In genomic region chr6:72748759-72749158, GRCh38 we compare ENCODE assay signal across 8 cellular contexts.
DNase-seq lines count a peak whose midpoint lies in the region; ATAC-seq, FAIRE-seq and TF ChIP-seq lines count a peak whose summit lies in the region.

No MANE protein-coding gene starts in this region.

- H3K4me3 ChIP-seq in GM12878 = no peak overlapping the region
- no peak overlapping the region for H3K4me3 ChIP-seq in WERI-Rb-1 (ENCODE audit: low read depth, low read length)

- WGBS in GM12878 (ENCODE audit: insufficient coverage, insufficient replicate concordance, low lambda C conversion rate, missing lambda C conversion rate) = 0% methylated on average over 1 of the region's 1 CpG

- H3K27me3 ChIP-seq in GM12878 (replicated peaks in 1 of 2; ENCODE audit: control insufficient read depth in 2 of 2, insufficient read depth in 2 of 2, low read length in 1 of 2) (no peaks in the 10 kb centered on the region), WERI-Rb-1 (ENCODE audit: insufficient read depth, low read depth, severe bottlenecking) (no peaks in the 10 kb centered on the region)

- peak; percentile 10 for DNase-seq in activated T-cell treated with anti-CD3 and anti-CD28 coated beads for 48 hours (ENCODE audit: low read depth)
- no peak for DNase-seq in activated T-cell treated with anti-CD3 and anti-CD28 coated beads, Interleukin-2, amount 50 U/mL, for 1 hour
- DNase-seq in GM12878 (ENCODE audit: low read depth, low spot score) = no peak
- DNase-seq in stimulated activated CD8-positive, alpha-beta memory T cell treated with anti-CD3 and anti-CD28 coated beads, Interleukin-4, amount 100 ng/mL, for 48 hours = peak; percentile 59
- no peak for DNase-seq in HuH-7 (ENCODE audit: low spot score)
- no peak for DNase-seq in midbrain (lab: John Stamatoyannopoulos, UW)
- no peak for DNase-seq in WERI-Rb-1

- peaks cover 4% of the 10 kb centered on the region; the same call in 1 of the 2 replicates for H3K4me1 ChIP-seq in GM12878 (ENCODE audit: control insufficient read depth, insufficient read depth, low read length)

- no peak for TF ChIP-seq RAD21 in GM12878 (IDR thresholded peaks at IDR 0.05; ENCODE audit: insufficient read depth, low read depth, low read length)

- intact Hi-C loops in GM12878 (cut with micrococcal nuclease; ENCODE audit: unreplicated experiment) = no loop called here

- H3K36me3 ChIP-seq in GM12878 (ENCODE audit: control insufficient read depth in 2 of 2, insufficient read depth in 2 of 2, low read length in 1 of 2) = no peaks in the 10 kb centered on the region; a peak in 1 of 4 replicates
- H3K36me3 ChIP-seq in WERI-Rb-1 = no peaks in the 10 kb centered on the region

- no peaks in the 10 kb centered on the region for H4K20me1 ChIP-seq in GM12878 (ENCODE audit: control insufficient read depth, insufficient read depth)

- no TSS peak for BruUV-seq in GM12878 (replicated peaks; lab: Mats Ljungman, UMichigan)

- H3K9me3 ChIP-seq in GM12878 (replicated peaks; ENCODE audit: control insufficient read depth, insufficient read depth, low read length) (no peaks in the 10 kb centered on the region), WERI-Rb-1 (ENCODE audit: severe bottlenecking) (no peaks in the 10 kb centered on the region)

- ATAC-seq in HG03565 (IDR thresholded peaks at IDR 0.05; ENCODE audit: unreplicated experiment) (peak; percentile 53), GM12878 (no peak)

- CTCF ChIA-PET in GM12878 (lab: Yijun Ruan, JAX) = interaction anchor here (1.3 kb wide), 1 partner anchor 121 kb away, joined by 3 read pairs; no protein-coding TSS in a partner anchor

- in situ Hi-C loops in GM12878 (cut with MboI) = no loop called here

- TF ChIP-seq POLR2A in GM12878 (IDR thresholded peaks at IDR 0.05; ENCODE audit: low read depth, low read length) = no peak

- no peak for TF ChIP-seq CTCF in GM12878 (IDR thresholded peaks at IDR 0.05 in 2 of 3, conservative IDR thresholded peaks at IDR 0.05 in 1 of 3; ENCODE audit: control insufficient read depth in 2 of 3, extremely low read depth in 1 of 3, insufficient read depth in 1 of 3, low read depth in 3 of 3, low read length in 3 of 3)
- TF ChIP-seq CTCF in WERI-Rb-1 (IDR thresholded peaks at IDR 0.05; ENCODE audit: low read depth, low read length) = no peak

- POLR2A ChIA-PET in GM12878 (lab: Charles Lee) = no interaction called here

- H3K79me2 ChIP-seq in GM12878 (ENCODE audit: control insufficient read depth, insufficient read depth, low read length) = peaks cover 10% of the 10 kb centered on the region

- no peak overlapping the region for H2AFZ ChIP-seq in GM12878 (ENCODE audit: control insufficient read depth, low read depth, low read length)

- no peak overlapping the region for H3K9ac ChIP-seq in GM12878 (ENCODE audit: control insufficient read depth, insufficient read depth, low read length)

- peak overlapping the region; percentile 10; the same call in 1 of the 2 replicates for H3K4me2 ChIP-seq in GM12878 (ENCODE audit: control insufficient read depth, insufficient read depth)

- TF ChIP-seq EP300 in GM12878 (IDR thresholded peaks at IDR 0.05; ENCODE audit: borderline replicate concordance in 1 of 2, control insufficient read depth in 1 of 2, low read depth in 2 of 2, low read length in 2 of 2) = no peak

- FAIRE-seq in GM12878 (lab: Jason Lieb, UNC) = no peak

- H3K27ac ChIP-seq in GM12878 (ENCODE audit: control insufficient read depth, insufficient read depth) = 0 out of 2 replicates have a peak overlapping the region, but pooled peaks have one; percentile 9
- no peak overlapping the region for H3K27ac ChIP-seq in WERI-Rb-1

- SMC1A ChIA-PET in GM12878 (lab: Charles Lee; ENCODE audit: uncharacterized antibody, unreplicated experiment) = interaction anchor here (0.8 to 2.0 kb wide), 3 partner anchors 10 to 47 kb away, joined by 3 to 6 read pairs (median 3); no protein-coding TSS in a partner anchor

- RAD21 ChIA-PET in GM12878 (lab: Charles Lee; ENCODE audit: unreplicated experiment) = interaction anchor here (1.0 to 1.1 kb wide), 2 partner anchors 9 to 60 kb away, joined by 3 to 4 read pairs; no protein-coding TSS in a partner anchor

TF ChIP-seq in GM12878, 131 proteins besides CTCF, POLR2A, EP300 and RAD21:
- TF ChIP-seq RUNX3 (IDR thresholded peaks at IDR 0.05; ENCODE audit: low read length) (peak; percentile 44), MEF2B (IDR thresholded peaks at IDR 0.05; ENCODE audit: partially characterized antibody, poor library complexity, severe bottlenecking) (no peak), TCF3 (IDR thresholded peaks at IDR 0.05; ENCODE audit: borderline replicate concordance, insufficient read depth, low read depth, low read length) (no peak), CHD4 (IDR thresholded peaks at IDR 0.05) (no peak), NFYA (IDR thresholded peaks at IDR 0.05; ENCODE audit: borderline replicate concordance, low read depth, low read length) (no peak)

Comparison
In these comparisons a context has a peak if more than half of its experiments do, and no peak if none do; other contexts are left out.
1. DNase-seq: peak in activated T-cell treated with anti-CD3 and anti-CD28 coated beads for 48 hours (single experiment) and stimulated activated CD8-positive, alpha-beta memory T cell treated with anti-CD3 and anti-CD28 coated beads, Interleukin-4, amount 100 ng/mL, for 48 hours (single experiment); none in activated T-cell treated with anti-CD3 and anti-CD28 coated beads, Interleukin-2, amount 50 U/mL, for 1 hour (single experiment), GM12878 (single experiment), HuH-7 (single experiment), midbrain (single experiment) and WERI-Rb-1 (single experiment).